ENCODE assay signal across 23 cellular contexts in genomic region chr20:23317081-23317480, GRCh38.
"Had no signal": no experiment of that assay in that cellular context is flagged by ENCODE, and none has a peak within 500 bp of the region (broad histone marks: within the 10 kb centered on the region; RNA-seq: fewer than 3 reads in every experiment).

No MANE protein-coding gene starts in this region.

- H3K27ac Mint-ChIP-seq: effector memory CD8-positive, alpha-beta T cell; endodermal cell; mesothelial cell of epicardium had no signal

- H3K4me1 ChIP-seq: colonic mucosa, gastrocnemius medialis, left lung, lower lobe of right lung had no signal

- DNase-seq: cerebellar nuclear complex; colonic mucosa; effector CD8-positive, alpha-beta T cell; effector memory CD8-positive, alpha-beta T cell; endodermal cell; erythroblast; esophagus squamous epithelium; foreskin fibroblast; foreskin melanocyte; gastrocnemius medialis; glutamatergic neuron; head of caudate nucleus; heart right ventricle; hippocampal formation; left cardiac atrium; left lung; left ventricle myocardium superior; lower lobe of right lung; mesenchymal stem cell; mucosa of descending colon had no signal

- H3K36me3 ChIP-seq: colonic mucosa, esophagus squamous epithelium, gastrocnemius medialis, heart right ventricle, left lung, lower lobe of right lung had no signal

- H3K36me3 Mint-ChIP-seq: mesothelial cell of epicardium had no signal

- ATAC-seq: effector memory CD8-positive, alpha-beta T cell; esophagus mucosa; gastrocnemius medialis; heart right ventricle; left cardiac atrium; left lung; left ventricle myocardium superior; lower lobe of right lung; mucosa of descending colon had no signal

- H3K4me1 Mint-ChIP-seq: endodermal cell, mesothelial cell of epicardium had no signal

- H3K4me3 ChIP-seq: colonic mucosa, esophagus squamous epithelium, gastrocnemius medialis, heart right ventricle, left lung, lower lobe of right lung, mucosa of descending colon had no signal

- H3K9me3 ChIP-seq: colonic mucosa, esophagus squamous epithelium, gastrocnemius medialis, lower lobe of right lung, mucosa of descending colon had no signal

- H3K27ac ChIP-seq: colonic mucosa, epithelial cell of prostate, esophagus squamous epithelium, gastrocnemius medialis, heart right ventricle, left lung, lower lobe of right lung had no signal

- H3K4me3 Mint-ChIP-seq: effector memory CD8-positive, alpha-beta T cell; endodermal cell; mesothelial cell of epicardium had no signal

- H3K27me3 ChIP-seq: colonic mucosa, gastrocnemius medialis, left lung had no signal

- H3K9me3 Mint-ChIP-seq: effector memory CD8-positive, alpha-beta T cell; mesothelial cell of epicardium had no signal
